ENCODE assay signal across 12 cellular contexts in the genomic region with DNA sequence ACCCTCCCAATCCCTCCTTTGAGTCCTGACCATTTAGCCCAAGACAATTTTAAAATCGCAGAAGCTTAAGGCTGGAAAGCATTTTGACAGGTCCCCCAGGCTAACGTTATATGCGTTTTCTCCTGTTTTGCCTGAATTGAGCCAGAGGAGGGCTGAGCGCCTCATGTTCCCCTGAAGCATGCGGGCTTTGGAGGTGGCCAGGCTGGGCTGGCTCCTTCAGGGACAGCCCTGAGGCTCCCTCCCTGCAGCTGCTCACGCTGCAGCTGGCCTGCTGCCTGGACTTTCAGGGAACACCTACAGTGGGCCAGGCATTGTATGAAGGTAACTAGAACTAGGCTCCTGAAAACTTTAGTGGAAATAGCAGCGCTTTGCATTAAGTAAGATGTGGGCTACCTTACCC.
DNase-seq lines count a peak whose midpoint lies in the region; ATAC-seq, FAIRE-seq and TF ChIP-seq lines count a peak whose summit lies in the region.
"Had no signal": no experiment of that assay in that cellular context is flagged by ENCODE, and none has a peak within 500 bp of the region (broad histone marks: within the 10 kb centered on the region; RNA-seq: fewer than 3 reads in every experiment).

No MANE protein-coding gene starts in this region.

- H3K27me3 ChIP-seq in heart left ventricle: no peaks in the 10 kb centered on the region
- no peaks in the 10 kb centered on the region for H3K27me3 ChIP-seq in psoas muscle (ENCODE audit: insufficient read depth in 3 of 3, low read length in 2 of 3)
- H3K27me3 ChIP-seq in uterus: no peaks in the 10 kb centered on the region

- H3K36me3 ChIP-seq in heart left ventricle (no peaks in the 10 kb centered on the region), psoas muscle (ENCODE audit: insufficient read depth in 1 of 2, low read depth in 1 of 2) (no peaks in the 10 kb centered on the region), uterus (no peaks in the 10 kb centered on the region)

- 58 to 73% (median 63%) methylated on average over 6 to 7 of the region's 7 CpGs for WGBS in heart left ventricle, 4 donors
- 20 to 40% (median 28%) methylated on average over 7 of the region's 7 CpGs for WGBS in psoas muscle, 3 donors

- peak overlapping the region in 9 of 12 donors; percentile 9 to 65 (median 42) for H3K27ac ChIP-seq in heart left ventricle
- H3K27ac ChIP-seq in psoas muscle: peak overlapping the region; percentile 1
- no peak overlapping the region for H3K27ac ChIP-seq in uterus
- H3K27ac ChIP-seq: 22Rv1 had no signal

- TF ChIP-seq POLR2A in heart left ventricle (IDR thresholded peaks at IDR 0.05) (no peak), uterus (IDR thresholded peaks at IDR 0.05) (no peak)

- H3K4me1 ChIP-seq in heart left ventricle (peaks cover 0 to 39% (median 17%) of the 10 kb centered on the region in 12 donors), psoas muscle (peaks cover 24% of the 10 kb centered on the region), uterus (no peaks in the 10 kb centered on the region)

- DNase-seq in DMS 273 (lab: John Stamatoyannopoulos, UW; ENCODE audit: unreplicated experiment) (peak; percentile 51), DMS 273 treated with DMSO at 0.1 percent for 48 hours (lab: John Stamatoyannopoulos, UW) (no peak), RCC 7860 (ENCODE audit: low spot score) (peak; percentile 27), heart left ventricle (peak in 4 of 5 donors; percentile 34 to 57 (median 51)), psoas muscle (peak; percentile 44 to 81), uterus (no peak), occipital lobe (lab: John Stamatoyannopoulos, UW) (no peak)
- DNase-seq: activated naive CD8-positive, alpha-beta T cell treated with anti-CD3 and anti-CD28 coated beads, Interleukin-2, amount 10 ng/mL, durations not matched to agents 7 days and 5 days; T-helper 9 cell had no signal

- no peaks in the 10 kb centered on the region for H3K9me3 ChIP-seq in heart left ventricle
- no peaks in the 10 kb centered on the region for H3K9me3 ChIP-seq in psoas muscle
- no peaks in the 10 kb centered on the region for H3K9me3 ChIP-seq in uterus

- ATAC-seq in heart left ventricle (peak; percentile 59 to 75 (median 70)), psoas muscle (peak; percentile 62 to 77 (median 69)), GM21447 (IDR thresholded peaks at IDR 0.05; ENCODE audit: unreplicated experiment) (no peak)

- H3K4me3 ChIP-seq in heart left ventricle (no peak overlapping the region), psoas muscle (no peak overlapping the region), uterus (no peak overlapping the region)
- H3K4me3 ChIP-seq: lung had no signal

- no peak for FAIRE-seq in RCC 7860 (lab: Jason Lieb, UNC)

- intact Hi-C loops in heart left ventricle (cut with DNase I) (no loop called here), psoas muscle (cut with DNase I) (no loop called here), uterus (cut with DNase I; ENCODE audit: low total_unique reads) (no loop called here)

- TF ChIP-seq CTCF in heart left ventricle (IDR thresholded peaks at IDR 0.05): no peak
- TF ChIP-seq CTCF in psoas muscle (IDR thresholded peaks at IDR 0.05): no peak
- TF ChIP-seq CTCF in uterus (IDR thresholded peaks at IDR 0.05): no peak

Comparison
In these comparisons a context has a peak if more than half of its experiments do, and no peak if none do; other contexts are left out.
1. DNase-seq: peak in DMS 273 (single experiment), RCC 7860 (single experiment), heart left ventricle (4 of 5) and psoas muscle (2 of 2); none in DMS 273 treated with DMSO at 0.1 percent for 48 hours (single experiment), uterus (0 of 2) and occipital lobe (single experiment).
2. H3K27ac ChIP-seq: peak in heart left ventricle (9 of 12) and psoas muscle (single experiment); none in uterus (0 of 2).